1 cellular context compared by ENCODE assay signal in genomic region chr6:36897629-36898028, GRCh38.
TF ChIP-seq lines count a peak whose summit lies in the region.

No MANE protein-coding gene starts in this region.

TF ChIP-seq in K562, 482 proteins besides CTCF, POLR2A, EP300 and RAD21:
- TF ChIP-seq CCAR2 (IDR thresholded peaks at IDR 0.05; ENCODE audit: low read depth, low read length) (no peak), TOE1 (IDR thresholded peaks at IDR 0.05; ENCODE audit: borderline replicate concordance) (no peak), TOE1 (CRISPR knock-in tag; IDR thresholded peaks at IDR 0.05; ENCODE audit: borderline replicate concordance, low read depth) (no peak), RB1 (IDR thresholded peaks at IDR 0.05; ENCODE audit: low read depth) (no peak), CTCFL (IDR thresholded peaks at IDR 0.05; ENCODE audit: borderline replicate concordance, insufficient read depth, low read depth, low read length, poor library complexity, severe bottlenecking) (peak; percentile 19), NCOA6 (IDR thresholded peaks at IDR 0.05) (no peak)
